ENCODE assay signal across 22 cellular contexts in the genomic region with DNA sequence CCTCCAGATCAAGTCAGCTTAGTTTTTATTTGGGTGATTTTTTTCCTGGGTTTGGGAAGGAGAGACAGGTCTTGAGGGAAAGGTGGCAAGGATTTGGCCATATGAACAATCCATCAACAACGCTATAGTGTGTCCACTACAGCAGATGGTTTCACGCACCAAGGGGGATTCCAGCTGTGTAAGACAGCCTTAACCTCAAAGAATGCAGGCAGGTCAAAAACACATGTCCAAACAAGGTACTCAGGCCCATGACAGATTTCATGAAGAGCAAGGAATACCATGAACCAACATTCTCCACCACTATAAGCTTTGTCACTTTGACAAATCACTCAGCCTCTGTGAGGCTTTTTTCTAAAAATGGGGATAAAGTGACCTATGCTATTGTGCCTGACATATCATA. TPM values are rescaled to one million over a fixed set of nuclear protein-coding genes. Genes with fewer than 3 reads are reported as not detected.
DNase-seq lines count a peak whose midpoint lies in the region; ATAC-seq, FAIRE-seq and TF ChIP-seq lines count a peak whose summit lies in the region.
"Had no signal": no experiment of that assay in that cellular context is flagged by ENCODE, and none has a peak within 500 bp of the region (broad histone marks: within the 10 kb centered on the region; RNA-seq: fewer than 3 reads in every experiment).

No MANE protein-coding gene starts in this region.

- peaks cover 8% of the 10 kb centered on the region for H3K36me3 Mint-ChIP-seq in natural killer cell treated with Interleukin-12 subunit alpha and Interleukin-12 subunit beta and Interleukin-15 and Interleukin-18, amount 100 ng/mL, for 72 hours
- H3K36me3 Mint-ChIP-seq in natural killer cell, result no peaks in the 10 kb centered on the region

- ATAC-seq in natural killer cell treated with Interleukin-12 subunit alpha and Interleukin-12 subunit beta and Interleukin-15 and Interleukin-18, amount 100 ng/mL, for 72 hours, result no peak
- no peak for ATAC-seq in natural killer cell
- no peak for ATAC-seq in stimulated activated naive CD8-positive, alpha-beta T cell treated with anti-CD3 and anti-CD28 coated beads, Interleukin-15, amount 100 ng/mL, for 72 hours
- ATAC-seq: K562; Panc1; stimulated activated naive B cell treated with anti-CD40 and anti-IgM and Interleukin-4, amounts not matched to agents 10 μg/mL and 1 μg/mL and 100 μg/mL, for 72 hours had no signal

- H3K9me3 ChIP-seq in KOPT-K1 (ENCODE audit: insufficient read depth, low read length, poor library complexity, severe bottlenecking), result no peaks in the 10 kb centered on the region
- H3K9me3 ChIP-seq: BE2C, spleen, transverse colon had no signal

- intact Hi-C loops in natural killer cell (cut with micrococcal nuclease), result no loop called here

- TF ChIP-seq CTCF in natural killer cell (IDR thresholded peaks at IDR 0.05) (no peak), bronchial epithelial cell (IDR thresholded peaks at IDR 0.05; ENCODE audit: insufficient read depth, low read length, severe bottlenecking) (no peak)

- H3K27me3 Mint-ChIP-seq in natural killer cell treated with Interleukin-12 subunit alpha and Interleukin-12 subunit beta and Interleukin-15 and Interleukin-18, amount 100 ng/mL, for 72 hours, result peaks cover 0 to 3% of the 10 kb centered on the region in 2 donors
- no peaks in the 10 kb centered on the region for H3K27me3 Mint-ChIP-seq in natural killer cell (ENCODE audit: low read depth in 2 of 2)
- no peaks in the 10 kb centered on the region for H3K27me3 Mint-ChIP-seq in stimulated activated naive CD8-positive, alpha-beta T cell treated with anti-CD3 and anti-CD28 coated beads, Interleukin-15, amount 100 ng/mL, for 72 hours
- H3K27me3 Mint-ChIP-seq: stimulated activated naive B cell treated with anti-CD40 and anti-IgM and Interleukin-4, amounts not matched to agents 10 μg/mL and 1 μg/mL and 100 μg/mL, for 72 hours had no signal

- FAIRE-seq in bronchial epithelial cell (lab: Jason Lieb, UNC), result no peak
- FAIRE-seq: GM18507, K562, TTC549 had no signal

- no peak overlapping the region for H3K4me3 ChIP-seq in bronchial epithelial cell (ENCODE audit: low read depth, low read length)
- H3K4me3 ChIP-seq: K562, SK-N-MC, transverse colon had no signal

- H3K27ac ChIP-seq in KOPT-K1 (ENCODE audit: low read depth, low read length, poor library complexity, severe bottlenecking), result peak overlapping the region; percentile 97
- H3K27ac ChIP-seq: SK-N-MC had no signal

- no peak for DNase-seq in natural killer cell treated with Interleukin-12 subunit alpha and Interleukin-12 subunit beta and Interleukin-15 and Interleukin-18, amount 100 ng/mL, for 72 hours (ENCODE audit: low spot score)
- DNase-seq in natural killer cell (no peak), bronchial epithelial cell (ENCODE audit: low read depth) (peak; percentile 65), NOMO-1 (lab: John Stamatoyannopoulos, UW; ENCODE audit: unreplicated experiment in 2 of 2) (no peak)
- no peak for DNase-seq in stimulated activated naive CD8-positive, alpha-beta T cell treated with anti-CD3 and anti-CD28 coated beads, Interleukin-15, amount 100 ng/mL, for 72 hours
- DNase-seq in central memory CD4-positive, alpha-beta T cell, result no peak
- DNase-seq: BE2C; caudate nucleus; effector memory CD4-positive, alpha-beta T cell; islet precursor cell; NCI-H1092; NCI-H69; spleen; stimulated activated naive B cell treated with anti-CD40 and anti-IgM and Interleukin-4, amounts not matched to agents 10 μg/mL and 1 μg/mL and 100 μg/mL, for 72 hours had no signal

- no peaks in the 10 kb centered on the region for H3K27me3 ChIP-seq in bronchial epithelial cell (ENCODE audit: control insufficient read depth, insufficient read depth, low read length)
- H3K27me3 ChIP-seq: BE2C, spleen, transverse colon had no signal

- H3K27ac Mint-ChIP-seq in natural killer cell treated with Interleukin-12 subunit alpha and Interleukin-12 subunit beta and Interleukin-15 and Interleukin-18, amount 100 ng/mL, for 72 hours, result no peak overlapping the region
- no peak overlapping the region for H3K27ac Mint-ChIP-seq in natural killer cell
- peak overlapping the region; percentile 93 to 98 for H3K27ac Mint-ChIP-seq in stimulated activated naive CD8-positive, alpha-beta T cell treated with anti-CD3 and anti-CD28 coated beads, Interleukin-15, amount 100 ng/mL, for 72 hours

- peak overlapping the region; percentile 30 for H3K4me3 Mint-ChIP-seq in natural killer cell treated with Interleukin-12 subunit alpha and Interleukin-12 subunit beta and Interleukin-15 and Interleukin-18, amount 100 ng/mL, for 72 hours
- no peak overlapping the region for H3K4me3 Mint-ChIP-seq in natural killer cell
- peak overlapping the region; percentile 89 to 96 for H3K4me3 Mint-ChIP-seq in stimulated activated naive CD8-positive, alpha-beta T cell treated with anti-CD3 and anti-CD28 coated beads, Interleukin-15, amount 100 ng/mL, for 72 hours

- H3K4me1 Mint-ChIP-seq in natural killer cell treated with Interleukin-12 subunit alpha and Interleukin-12 subunit beta and Interleukin-15 and Interleukin-18, amount 100 ng/mL, for 72 hours (ENCODE audit: low read depth in 2 of 2), result peaks cover 19 to 21% of the 10 kb centered on the region in 2 donors
- H3K4me1 Mint-ChIP-seq in natural killer cell, result peaks cover 11 to 17% of the 10 kb centered on the region in 2 donors
- peaks cover 57% of the 10 kb centered on the region for H3K4me1 Mint-ChIP-seq in stimulated activated naive CD8-positive, alpha-beta T cell treated with anti-CD3 and anti-CD28 coated beads, Interleukin-15, amount 100 ng/mL, for 72 hours

- H3K36me3 ChIP-seq in KOPT-K1 (ENCODE audit: insufficient read depth, low read length) (peaks cover 13% of the 10 kb centered on the region), bronchial epithelial cell (ENCODE audit: control insufficient read depth, insufficient read depth, low read length) (no peaks in the 10 kb centered on the region)
- H3K36me3 ChIP-seq: spleen, transverse colon had no signal

- no peaks in the 10 kb centered on the region for H3K9me3 Mint-ChIP-seq in natural killer cell treated with Interleukin-12 subunit alpha and Interleukin-12 subunit beta and Interleukin-15 and Interleukin-18, amount 100 ng/mL, for 72 hours
- no peaks in the 10 kb centered on the region for H3K9me3 Mint-ChIP-seq in natural killer cell
- H3K9me3 Mint-ChIP-seq in stimulated activated naive CD8-positive, alpha-beta T cell treated with anti-CD3 and anti-CD28 coated beads, Interleukin-15, amount 100 ng/mL, for 72 hours, result no peaks in the 10 kb centered on the region
- H3K9me3 Mint-ChIP-seq: stimulated activated naive B cell treated with anti-CD40 and anti-IgM and Interleukin-4, amounts not matched to agents 10 μg/mL and 1 μg/mL and 100 μg/mL, for 72 hours had no signal

RNA-seq across cellular contexts. Expression of gene AIF1, which starts 2.0 kb away (rescaled TPM):
- 10 to 100 TPM in 1 of 2 donors, 1 to 10 TPM in 1; 9.3 to 20.0 TPM for total RNA-seq in natural killer cell treated with Interleukin-12 subunit alpha and Interleukin-12 subunit beta and Interleukin-15 and Interleukin-18, amount 100 ng/mL, for 72 hours
- total RNA-seq in natural killer cell (10 to 100 TPM in 2 of 3 donors, 1 to 10 TPM in 1; 8.7 to 47.0 (median 17.9) TPM), bronchial epithelial cell (not detected in 2 replicates)
- total RNA-seq: H4 had no signal

RNA-seq across cellular contexts. Expression of gene PRRC2A, which starts 3.5 kb away (rescaled TPM):
- 100 to 1,000 TPM; 224 to 345 TPM for total RNA-seq in natural killer cell treated with Interleukin-12 subunit alpha and Interleukin-12 subunit beta and Interleukin-15 and Interleukin-18, amount 100 ng/mL, for 72 hours
- total RNA-seq in natural killer cell (100 to 1,000 TPM; 264 to 294 (median 294) TPM), bronchial epithelial cell (21.1 and 24.7 TPM in 2 replicates)

RNA-seq across cellular contexts. Expression of gene NCR3, which starts 24.2 kb away (rescaled TPM):
- total RNA-seq in natural killer cell treated with Interleukin-12 subunit alpha and Interleukin-12 subunit beta and Interleukin-15 and Interleukin-18, amount 100 ng/mL, for 72 hours, result 10 to 100 TPM; 65.5 to 91.6 TPM
- total RNA-seq in natural killer cell (100 to 1,000 TPM; 120 to 173 (median 137) TPM), bronchial epithelial cell (not detected in 2 replicates)
- total RNA-seq: H4, transverse colon had no signal

RNA-seq across cellular contexts. Expression of gene LST1, which starts 30.9 kb away (rescaled TPM):
- 10 to 100 TPM; 15.5 to 34.6 TPM for total RNA-seq in natural killer cell treated with Interleukin-12 subunit alpha and Interleukin-12 subunit beta and Interleukin-15 and Interleukin-18, amount 100 ng/mL, for 72 hours
- total RNA-seq in natural killer cell (100 to 1,000 TPM in 1 of 3 donors, 10 to 100 TPM in 2; 25.4 to 120 (median 50.5) TPM), bronchial epithelial cell (not detected in 2 replicates)
- total RNA-seq: H4 had no signal

RNA-seq across cellular contexts. Expression of gene LTB, which starts 34.8 kb away (rescaled TPM):
- 100 to 1,000 TPM; 110 to 153 TPM for total RNA-seq in natural killer cell treated with Interleukin-12 subunit alpha and Interleukin-12 subunit beta and Interleukin-15 and Interleukin-18, amount 100 ng/mL, for 72 hours
- total RNA-seq in natural killer cell, result 10 to 100 TPM; 17.7 to 42.1 (median 32.6) TPM
- total RNA-seq in bronchial epithelial cell, result not detected in 2 replicates
- total RNA-seq: H4 had no signal

Comparison
In these comparisons a context has a peak if more than half of its experiments do, and no peak if none do; other contexts are left out.
1. H3K27ac Mint-ChIP-seq: peak in stimulated activated naive CD8-positive, alpha-beta T cell treated with anti-CD3 and anti-CD28 coated beads, Interleukin-15, amount 100 ng/mL, for 72 hours (2 of 2); none in natural killer cell treated with Interleukin-12 subunit alpha and Interleukin-12 subunit beta and Interleukin-15 and Interleukin-18, amount 100 ng/mL, for 72 hours (0 of 2) and natural killer cell (0 of 2).
2. RNA of gene NCR3, which starts 24.2 kb away (total RNA-seq): 120 to 173 TPM in natural killer cell and 65.5 to 91.6 TPM in natural killer cell treated with Interleukin-12 subunit alpha and Interleukin-12 subunit beta and Interleukin-15 and Interleukin-18, amount 100 ng/mL, for 72 hours; not detected in bronchial epithelial cell; every median in the first group is over 10 times any median in the second.